In genomic region chr19:11494634-11495285, GRCh38 we compare ENCODE assay signal across 26 cellular contexts. TPM values are rescaled to one million over a fixed set of nuclear protein-coding genes. Genes with fewer than 3 reads are reported as not detected.
DNase-seq lines count a peak whose midpoint lies in the region; ATAC-seq, FAIRE-seq and TF ChIP-seq lines count a peak whose summit lies in the region.
"Had no signal": no experiment of that assay in that cellular context is flagged by ENCODE, and none has a peak within 500 bp of the region (broad histone marks: within the 10 kb centered on the region; RNA-seq: fewer than 3 reads in every experiment).

No MANE protein-coding gene starts in this region.

- in situ Hi-C loops in K562 (cut with MboI) = loop anchor here (5.0 kb wide), 1 partner anchor 93 kb away; no protein-coding TSS in a partner anchor

- H3K4me2 ChIP-seq in K562 (ENCODE audit: insufficient read depth, low read length) (no peak overlapping the region), neural progenitor cell (no peak overlapping the region)
- H3K4me2 ChIP-seq: BLaER1 had no signal

- WGBS in K562 (ENCODE audit: insufficient coverage, low coverage, missing lambda C conversion rate) = 94% methylated on average over 19 of the region's 27 CpGs

- DNase-seq in D341Med (ENCODE audit: low spot score) (peak; percentile 23), H7 (peak; percentile 28), K562 (ENCODE audit: extremely low read depth in 1 of 4, low spot score in 3 of 4) (no peak), neural progenitor cell (ENCODE audit: low spot score) (no peak), Peyer's patch (no peak), GM12892 (ENCODE audit: insufficient read length) (no peak)
- DNase-seq in T-helper 2 cell treated with Interferon-gamma antibody and Interleukin-4, amounts not matched to agents 5 μg/mL and 100 μg/mL, for 36 hours (ENCODE audit: low spot score) = no peak
- DNase-seq: CD4-positive, CD25-positive, alpha-beta regulatory T cell; GDM1; GOT3; HCEC 1CT; Karpas-422; NCI-H1105; NCI-H1436 treated with DMSO at 0.1 percent for 48 hours; NCI-H2029; NCI-H524 treated with DMSO at 0.1 percent for 48 hours; NCI-H774; PC-3; SJCRH30 had no signal

- H3K9me1 ChIP-seq in K562 (ENCODE audit: control insufficient read depth, insufficient read depth, low read length) = no peaks in the 10 kb centered on the region

- H2AFZ ChIP-seq in K562 (ENCODE audit: low read depth, low read length) (no peak overlapping the region), neural progenitor cell (replicated peaks) (no peak overlapping the region)

- H3K9ac ChIP-seq in K562 (ENCODE audit: insufficient read depth in 1 of 2, low read depth in 2 of 2, low read length in 2 of 2) (peak overlapping the region in 1 of 2 experiments; percentile 52; a peak in 1 of 4 replicates), neural progenitor cell (no peak overlapping the region)
- H3K9ac ChIP-seq: BLaER1 had no signal

- intact Hi-C loops in K562 (cut with micrococcal nuclease) = loop anchor here (5.0 kb wide), 1 partner anchor 43 kb away; the partner anchor contains the start of gene CNN1

- no peak for TF ChIP-seq RAD21 in K562 (CRISPR knock-in tag; conservative IDR thresholded peaks at IDR 0.05 in 1 of 2, IDR thresholded peaks at IDR 0.05 in 1 of 2)

- CTCF ChIA-PET in K562 (lab: Yijun Ruan, JAX; ENCODE audit: low intra/inter-chr PET ratio) = interaction anchor here (1.4 kb wide), 1 partner anchor 13 kb away, joined by 4 read pairs; no protein-coding TSS in a partner anchor

- H3K4me1 Mint-ChIP-seq in neural progenitor cell = peaks cover under 1% of the 10 kb centered on the region
- no peaks in the 10 kb centered on the region for H3K4me1 Mint-ChIP-seq in T-helper 2 cell treated with Interferon-gamma antibody and Interleukin-4, amounts not matched to agents 5 μg/mL and 100 μg/mL, for 36 hours (ENCODE audit: low read depth)
- H3K4me1 Mint-ChIP-seq: CD4-positive, CD25-positive, alpha-beta regulatory T cell had no signal

- H3K36me3 Mint-ChIP-seq in neural progenitor cell = peaks cover 8% of the 10 kb centered on the region
- H3K36me3 Mint-ChIP-seq in T-helper 2 cell treated with Interferon-gamma antibody and Interleukin-4, amounts not matched to agents 5 μg/mL and 100 μg/mL, for 36 hours (ENCODE audit: low read depth) = peaks cover 15% of the 10 kb centered on the region

- no peak for TF ChIP-seq CTCF in K562 (IDR thresholded peaks at IDR 0.05 in 2 of 3, conservative IDR thresholded peaks at IDR 0.05 in 1 of 3; ENCODE audit: insufficient read depth in 2 of 3, low read depth in 1 of 3, low read length in 3 of 3)
- no peak for TF ChIP-seq CTCF in neural progenitor cell (IDR thresholded peaks at IDR 0.05)
- no peak for TF ChIP-seq CTCF in Peyer's patch (IDR thresholded peaks at IDR 0.05)

- no peaks in the 10 kb centered on the region for H3K79me2 ChIP-seq in K562 (ENCODE audit: control insufficient read depth, insufficient read depth, low read length)
- H3K79me2 ChIP-seq in neural progenitor cell (ENCODE audit: low read depth) = no peaks in the 10 kb centered on the region

- TF ChIP-seq POLR2A in K562 (conservative IDR thresholded peaks at IDR 0.05) = no peak
- TF ChIP-seq POLR2A in Peyer's patch (IDR thresholded peaks at IDR 0.05) = no peak
- TF ChIP-seq POLR2A in GM12892 (IDR thresholded peaks at IDR 0.05; ENCODE audit: low read depth, low read length) = no peak

- TF ChIP-seq EP300 in K562 (IDR thresholded peaks at IDR 0.05; ENCODE audit: low read length) = no peak

- H3K9me3 ChIP-seq in K562 (replicated peaks; ENCODE audit: control insufficient read depth, insufficient read depth, low read depth, low read length) (no peaks in the 10 kb centered on the region), neural progenitor cell (ENCODE audit: low read depth) (no peaks in the 10 kb centered on the region), Peyer's patch (no peaks in the 10 kb centered on the region)
- H3K9me3 ChIP-seq: BLaER1, SJCRH30 had no signal

- H3K27me3 ChIP-seq in H7 (ENCODE audit: control insufficient read depth, insufficient read depth, low read length) = no peaks in the 10 kb centered on the region
- H3K27me3 ChIP-seq in K562 (ENCODE audit: control insufficient read depth in 2 of 2, insufficient read depth in 2 of 2, low read length in 2 of 2) = no peaks in the 10 kb centered on the region
- H3K27me3 ChIP-seq in neural progenitor cell = no peaks in the 10 kb centered on the region
- H3K27me3 ChIP-seq in Peyer's patch = no peaks in the 10 kb centered on the region
- H3K27me3 ChIP-seq: BLaER1, SJCRH30 had no signal

- no peak overlapping the region for H3K4me3 ChIP-seq in H7 (ENCODE audit: insufficient read depth, low read depth, low read length)
- H3K4me3 ChIP-seq in K562 = no peak overlapping the region
- H3K4me3 ChIP-seq in neural progenitor cell = no peak overlapping the region
- no peak overlapping the region for H3K4me3 ChIP-seq in Peyer's patch
- H3K4me3 ChIP-seq: BLaER1, GM12878, SJCRH30 had no signal

- no peak overlapping the region for H3K4me3 Mint-ChIP-seq in neural progenitor cell
- no peak overlapping the region for H3K4me3 Mint-ChIP-seq in T-helper 2 cell treated with Interferon-gamma antibody and Interleukin-4, amounts not matched to agents 5 μg/mL and 100 μg/mL, for 36 hours
- H3K4me3 Mint-ChIP-seq: CD4-positive, CD25-positive, alpha-beta regulatory T cell had no signal

- FAIRE-seq in K562 (lab: Jason Lieb, UNC) = no peak
- no peak for FAIRE-seq in GM12892 (lab: Jason Lieb, UNC)
- FAIRE-seq: D721Med, GM12878 had no signal

- H3K9me3 Mint-ChIP-seq in neural progenitor cell = no peaks in the 10 kb centered on the region
- no peaks in the 10 kb centered on the region for H3K9me3 Mint-ChIP-seq in T-helper 2 cell treated with Interferon-gamma antibody and Interleukin-4, amounts not matched to agents 5 μg/mL and 100 μg/mL, for 36 hours

- no peak for ATAC-seq in K562
- ATAC-seq: GM12878, PC-3, Right ventricle myocardium inferior had no signal

- POLR2A ChIA-PET in K562 (lab: Yijun Ruan, JAX) = interaction anchor here (0.6 to 1.4 kb wide), 2 partner anchors 94 to 120 kb away, joined by 3 to 5 read pairs; partner anchors contain the start of gene SWSAP1

- H3K27me3 Mint-ChIP-seq in neural progenitor cell (ENCODE audit: insufficient read depth, low read depth) = peaks cover 2% of the 10 kb centered on the region
- H3K27me3 Mint-ChIP-seq in T-helper 2 cell treated with Interferon-gamma antibody and Interleukin-4, amounts not matched to agents 5 μg/mL and 100 μg/mL, for 36 hours (ENCODE audit: low read depth) = no peaks in the 10 kb centered on the region
- H3K27me3 Mint-ChIP-seq: CD4-positive, CD25-positive, alpha-beta regulatory T cell had no signal

- H3K36me3 ChIP-seq in H7 (replicated peaks; ENCODE audit: control insufficient read depth, insufficient read depth, low read length) = peaks cover 1% of the 10 kb centered on the region
- H3K36me3 ChIP-seq in K562 (ENCODE audit: control insufficient read depth, insufficient read depth, low read length) = peaks cover 11% of the 10 kb centered on the region; the same call in 2 of the 3 replicates
- H3K36me3 ChIP-seq in neural progenitor cell = no peaks in the 10 kb centered on the region
- H3K36me3 ChIP-seq in Peyer's patch = peaks cover 0 to 33% (median 0%) of the 10 kb centered on the region in 3 donors
- H3K36me3 ChIP-seq: SJCRH30 had no signal

- H4K20me1 ChIP-seq in K562 (replicated peaks; ENCODE audit: control insufficient read depth, insufficient read depth, low read length) (peaks cover 4% of the 10 kb centered on the region; the same call in 1 of the 2 replicates), neural progenitor cell (ENCODE audit: low read depth) (peaks cover 3% of the 10 kb centered on the region)

- H3K4me1 ChIP-seq in K562 (replicated peaks in 1 of 2; ENCODE audit: control insufficient read depth in 2 of 2, insufficient read depth in 2 of 2, low read length in 2 of 2) (peaks cover 7 to 34% of the 10 kb centered on the region in 2 experiments; a peak in 4 of 5 replicates), neural progenitor cell (no peaks in the 10 kb centered on the region), Peyer's patch (no peaks in the 10 kb centered on the region)
- H3K4me1 ChIP-seq: BLaER1, SJCRH30 had no signal

- peak overlapping the region; percentile 79 for H3K27ac Mint-ChIP-seq in neural progenitor cell
- no peak overlapping the region for H3K27ac Mint-ChIP-seq in T-helper 2 cell treated with Interferon-gamma antibody and Interleukin-4, amounts not matched to agents 5 μg/mL and 100 μg/mL, for 36 hours
- H3K27ac Mint-ChIP-seq: CD4-positive, CD25-positive, alpha-beta regulatory T cell had no signal

- H3F3A ChIP-seq in neural progenitor cell (ENCODE audit: low read depth) = no peaks in the 10 kb centered on the region

- BruUV-seq in K562 (replicated peaks; lab: Mats Ljungman, UMichigan) = no TSS peak

- no peak overlapping the region for H3K27ac ChIP-seq in K562 (ENCODE audit: extremely low read depth, low read depth, low read length)
- no peak overlapping the region for H3K27ac ChIP-seq in neural progenitor cell
- H3K27ac ChIP-seq in Peyer's patch = no peak overlapping the region
- H3K27ac ChIP-seq: BLaER1, HL-60, SJCRH30 had no signal

RNA-seq across cellular contexts. Expression of gene ZNF653, which starts 10.9 kb away (rescaled TPM):
- 8.5 and 9.8 TPM in 2 replicates for total RNA-seq in H7 (2014; rRNA removed; shearing (Covaris generic))
- 12.5 and 24.0 TPM in 2 replicates for total RNA-seq in K562 (2011; cell fraction: chromatin; rRNA removed; ENCODE audit: low replicate concordance)
- 22.4 and 24.2 TPM in 2 replicates for total RNA-seq in K562 (2011; cell fraction: nucleolus; rRNA removed)
- 15.0 and 19.7 TPM in 2 replicates for total RNA-seq in K562 (2011; cell fraction: nucleoplasm; rRNA removed)
- total RNA-seq in K562 (2014; rRNA removed) (3.9 and 7.1 TPM in 2 replicates), K562 (2014; rRNA removed; fragmentation: Illumina TruSeq; extraction: Trizol) (1.4 and 1.6 TPM in 2 replicates), K562 (2015; rRNA removed; fragmentation: Illumina TruSeq; extraction: Trizol) (2.9 and 3.8 TPM in 2 replicates), K562 (2021) (5.6 and 8.0 TPM in 2 replicates), neural progenitor cell (ENCODE audit: low replicate concordance) (3.4 and 15.8 TPM in 2 replicates), Peyer's patch (10 to 100 TPM in 3 of 4 donors, 1 to 10 TPM in 1; 8.6 to 33.7 (median 23.3) TPM)
- polyA plus RNA-seq in K562 (2011; rRNA removed) (7.0 and 7.8 TPM in 2 replicates), K562 (2014; fragmentation: Illumina TruSeq; extraction: Trizol) (4.2 and 5.6 TPM in 2 replicates), K562 (2014; fragmentation: Nextera tagmentation; extraction: Ambion mirVana) (not detected), K562 (2014; rRNA removed) (5.3 and 7.3 TPM in 2 replicates)
- polyA plus RNA-seq in K562 (2011; cell fraction: cytosol; rRNA removed) = 7.3 and 15.5 TPM in 2 replicates
- polyA plus RNA-seq in K562 (2011; cell fraction: nucleus; rRNA removed) = 18.3 and 23.6 TPM in 2 replicates
- 5.4 and 6.6 TPM in 2 replicates for polyA plus RNA-seq in K562 (2012)
- polyA minus RNA-seq in K562 (2011; rRNA and poly(A)+ RNA removed) = 2.4 and 4.9 TPM in 2 replicates
- 3.6 and 4.3 TPM in 2 replicates for polyA minus RNA-seq in K562 (2011; cell fraction: cytosol; rRNA and poly(A)+ RNA removed)
- polyA minus RNA-seq in K562 (2011; cell fraction: nucleus; rRNA and poly(A)+ RNA removed) = 4.3 and 5.6 TPM in 2 replicates
- polyA plus RNA-seq in GM12892 (2012; ENCODE audit: missing spikeins) = 3.9 TPM

RNA-seq across cellular contexts. Expression of gene ELAVL3, which starts 13.9 kb away (rescaled TPM):
- total RNA-seq in H7 (2014; rRNA removed; shearing (Covaris generic)) = 0.17 and 0.52 TPM in 2 replicates
- not detected in 2 replicates for total RNA-seq in K562 (2011; cell fraction: chromatin; rRNA removed; ENCODE audit: low replicate concordance)
- total RNA-seq in K562 (2011; cell fraction: nucleolus; rRNA removed) = not detected in 2 replicates
- total RNA-seq in K562 (2011; cell fraction: nucleoplasm; rRNA removed) = not detected in 2 replicates
- 0.16 TPM in 1 of 2 replicates, not detected in the other for total RNA-seq in K562 (2014; rRNA removed)
- total RNA-seq in K562 (2014; rRNA removed; fragmentation: Illumina TruSeq; extraction: Trizol) = not detected in 2 replicates
- not detected in 2 replicates for total RNA-seq in K562 (2015; rRNA removed; fragmentation: Illumina TruSeq; extraction: Trizol)
- total RNA-seq in K562 (2021) = not detected in 2 replicates
- not detected in 2 replicates for polyA plus RNA-seq in K562 (2011; rRNA removed)
- not detected in 2 replicates for polyA plus RNA-seq in K562 (2011; cell fraction: cytosol; rRNA removed)
- polyA plus RNA-seq in K562 (2011; cell fraction: nucleus; rRNA removed) = not detected in 2 replicates
- 0.01 TPM in 1 of 2 replicates, not detected in the other for polyA plus RNA-seq in K562 (2012)
- polyA plus RNA-seq in K562 (2014; fragmentation: Illumina TruSeq; extraction: Trizol) = not detected in 2 replicates
- not detected for polyA plus RNA-seq in K562 (2014; fragmentation: Nextera tagmentation; extraction: Ambion mirVana)
- not detected in 2 replicates for polyA plus RNA-seq in K562 (2014; rRNA removed)
- polyA minus RNA-seq in K562 (2011; rRNA and poly(A)+ RNA removed) = not detected in 2 replicates
- not detected in 2 replicates for polyA minus RNA-seq in K562 (2011; cell fraction: cytosol; rRNA and poly(A)+ RNA removed)
- polyA minus RNA-seq in K562 (2011; cell fraction: nucleus; rRNA and poly(A)+ RNA removed) = not detected in 2 replicates
- total RNA-seq in neural progenitor cell (ENCODE audit: low replicate concordance) = 0.15 TPM in 1 of 2 replicates, not detected in the other
- total RNA-seq in Peyer's patch = under 1 TPM in 1 of 4 donors, not detected in 3; 0.95 TPM
- 0.38 TPM for polyA plus RNA-seq in GM12892 (2012; ENCODE audit: missing spikeins)
- total RNA-seq: A172; CD4-positive, CD25-positive, alpha-beta regulatory T cell; PC-3; RPMI7951; SJCRH30 had no signal
- polyA plus RNA-seq: CD4-positive, CD25-positive, alpha-beta regulatory T cell had no signal

RNA-seq across cellular contexts. Expression of gene ECSIT, which starts 34.2 kb away (rescaled TPM):
- 72.4 and 77.5 TPM in 2 replicates for total RNA-seq in H7 (2014; rRNA removed; shearing (Covaris generic))
- 34.5 and 88.3 TPM in 2 replicates for total RNA-seq in K562 (2011; cell fraction: chromatin; rRNA removed; ENCODE audit: low replicate concordance)
- total RNA-seq in K562 (2011; cell fraction: nucleolus; rRNA removed) = 49.9 and 54.2 TPM in 2 replicates
- 31.5 and 36.0 TPM in 2 replicates for total RNA-seq in K562 (2011; cell fraction: nucleoplasm; rRNA removed)
- total RNA-seq in K562 (2014; rRNA removed) (82.5 and 91.8 TPM in 2 replicates), K562 (2014; rRNA removed; fragmentation: Illumina TruSeq; extraction: Trizol) (14.3 and 20.4 TPM in 2 replicates), K562 (2015; rRNA removed; fragmentation: Illumina TruSeq; extraction: Trizol) (36.5 and 40.4 TPM in 2 replicates), K562 (2021) (71.2 and 73.3 TPM in 2 replicates), neural progenitor cell (ENCODE audit: low replicate concordance) (9.4 and 29.0 TPM in 2 replicates), Peyer's patch (10 to 100 TPM; 50.1 to 94.0 (median 70.4) TPM)
- polyA plus RNA-seq in K562 (2011; rRNA removed) (43.9 and 66.4 TPM in 2 replicates), K562 (2014; fragmentation: Illumina TruSeq; extraction: Trizol) (44.0 and 49.0 TPM in 2 replicates), K562 (2014; fragmentation: Nextera tagmentation; extraction: Ambion mirVana) (1 to 10 TPM; 1.1 to 4.2 TPM), K562 (2014; rRNA removed) (55.7 and 60.9 TPM in 2 replicates)
- 81.6 and 108 TPM in 2 replicates for polyA plus RNA-seq in K562 (2011; cell fraction: cytosol; rRNA removed)
- 68.9 and 81.7 TPM in 2 replicates for polyA plus RNA-seq in K562 (2011; cell fraction: nucleus; rRNA removed)
- polyA plus RNA-seq in K562 (2012) = 51.8 and 53.6 TPM in 2 replicates
- polyA minus RNA-seq in K562 (2011; rRNA and poly(A)+ RNA removed) = 48.5 and 63.1 TPM in 2 replicates
- polyA minus RNA-seq in K562 (2011; cell fraction: cytosol; rRNA and poly(A)+ RNA removed) = 44.3 and 60.1 TPM in 2 replicates
- 12.0 and 18.3 TPM in 2 replicates for polyA minus RNA-seq in K562 (2011; cell fraction: nucleus; rRNA and poly(A)+ RNA removed)
- polyA plus RNA-seq in GM12892 (2012; ENCODE audit: missing spikeins) = 14.4 TPM

RNA-seq across cellular contexts. Expression of gene CNN1, which starts 43.9 kb away (rescaled TPM):
- 24.1 and 26.7 TPM in 2 replicates for total RNA-seq in H7 (2014; rRNA removed; shearing (Covaris generic))
- total RNA-seq in K562 (2011; cell fraction: chromatin; rRNA removed; ENCODE audit: low replicate concordance) = 1.7 and 4.4 TPM in 2 replicates
- 1.6 and 3.8 TPM in 2 replicates for total RNA-seq in K562 (2011; cell fraction: nucleolus; rRNA removed)
- 3.5 and 5.3 TPM in 2 replicates for total RNA-seq in K562 (2011; cell fraction: nucleoplasm; rRNA removed)
- total RNA-seq in K562 (2014; rRNA removed) = 9.1 and 10.1 TPM in 2 replicates
- total RNA-seq in K562 (2014; rRNA removed; fragmentation: Illumina TruSeq; extraction: Trizol) = 3.7 and 4.9 TPM in 2 replicates
- 3.4 and 3.5 TPM in 2 replicates for total RNA-seq in K562 (2015; rRNA removed; fragmentation: Illumina TruSeq; extraction: Trizol)
- 5.8 and 6.1 TPM in 2 replicates for total RNA-seq in K562 (2021)
- 8.4 and 10.6 TPM in 2 replicates for polyA plus RNA-seq in K562 (2011; rRNA removed)
- 15.3 and 31.5 TPM in 2 replicates for polyA plus RNA-seq in K562 (2011; cell fraction: cytosol; rRNA removed)
- 5.2 and 8.0 TPM in 2 replicates for polyA plus RNA-seq in K562 (2011; cell fraction: nucleus; rRNA removed)
- 4.4 and 6.5 TPM in 2 replicates for polyA plus RNA-seq in K562 (2012)
- polyA plus RNA-seq in K562 (2014; fragmentation: Illumina TruSeq; extraction: Trizol) = 5.2 and 6.9 TPM in 2 replicates
- under 1 TPM; 0.23 to 0.32 TPM for polyA plus RNA-seq in K562 (2014; fragmentation: Nextera tagmentation; extraction: Ambion mirVana)
- 5.7 and 7.0 TPM in 2 replicates for polyA plus RNA-seq in K562 (2014; rRNA removed)
- 12.1 and 16.9 TPM in 2 replicates for polyA minus RNA-seq in K562 (2011; rRNA and poly(A)+ RNA removed)
- polyA minus RNA-seq in K562 (2011; cell fraction: cytosol; rRNA and poly(A)+ RNA removed) = 5.6 and 8.2 TPM in 2 replicates
- polyA minus RNA-seq in K562 (2011; cell fraction: nucleus; rRNA and poly(A)+ RNA removed) = 1.2 and 2.8 TPM in 2 replicates
- 7.0 and 7.2 TPM in 2 replicates for total RNA-seq in neural progenitor cell (ENCODE audit: low replicate concordance)
- 10 to 100 TPM; 21.2 to 88.2 (median 25.7) TPM for total RNA-seq in Peyer's patch
- not detected for polyA plus RNA-seq in GM12892 (2012; ENCODE audit: missing spikeins)
- total RNA-seq: CD4-positive, CD25-positive, alpha-beta regulatory T cell had no signal
- polyA plus RNA-seq: CD4-positive, CD25-positive, alpha-beta regulatory T cell had no signal

RNA-seq across cellular contexts. Expression of gene PRKCSH, which starts 59.3 kb away (rescaled TPM):
- 97.7 and 108 TPM in 2 replicates for total RNA-seq in H7 (2014; rRNA removed; shearing (Covaris generic))
- total RNA-seq in K562 (2011; cell fraction: chromatin; rRNA removed; ENCODE audit: low replicate concordance) = 161 and 438 TPM in 2 replicates
- total RNA-seq in K562 (2011; cell fraction: nucleolus; rRNA removed) = 419 and 446 TPM in 2 replicates
- 236 and 271 TPM in 2 replicates for total RNA-seq in K562 (2011; cell fraction: nucleoplasm; rRNA removed)
- total RNA-seq in K562 (2014; rRNA removed) = 99.4 and 135 TPM in 2 replicates
- total RNA-seq in K562 (2014; rRNA removed; fragmentation: Illumina TruSeq; extraction: Trizol) = 25.6 and 28.4 TPM in 2 replicates
- total RNA-seq in K562 (2015; rRNA removed; fragmentation: Illumina TruSeq; extraction: Trizol) = 48.1 and 52.1 TPM in 2 replicates
- total RNA-seq in K562 (2021) = 297 and 303 TPM in 2 replicates
- 39.1 and 96.2 TPM in 2 replicates for polyA plus RNA-seq in K562 (2011; rRNA removed)
- 68.3 and 79.6 TPM in 2 replicates for polyA plus RNA-seq in K562 (2011; cell fraction: cytosol; rRNA removed)
- polyA plus RNA-seq in K562 (2011; cell fraction: nucleus; rRNA removed) = 221 and 243 TPM in 2 replicates
- polyA plus RNA-seq in K562 (2012) = 242 and 451 TPM in 2 replicates
- polyA plus RNA-seq in K562 (2014; fragmentation: Illumina TruSeq; extraction: Trizol) = 155 and 235 TPM in 2 replicates
- 1 to 10 TPM; 2.3 to 6.9 TPM for polyA plus RNA-seq in K562 (2014; fragmentation: Nextera tagmentation; extraction: Ambion mirVana)
- 76.5 and 88.9 TPM in 2 replicates for polyA plus RNA-seq in K562 (2014; rRNA removed)
- polyA minus RNA-seq in K562 (2011; rRNA and poly(A)+ RNA removed) = 31.6 and 32.5 TPM in 2 replicates
- polyA minus RNA-seq in K562 (2011; cell fraction: cytosol; rRNA and poly(A)+ RNA removed) = 147 and 227 TPM in 2 replicates
- polyA minus RNA-seq in K562 (2011; cell fraction: nucleus; rRNA and poly(A)+ RNA removed) = 56.5 and 75.8 TPM in 2 replicates
- total RNA-seq in neural progenitor cell (ENCODE audit: low replicate concordance) = 53.6 and 130 TPM in 2 replicates
- 100 to 1,000 TPM; 161 to 239 (median 194) TPM for total RNA-seq in Peyer's patch
- 113 TPM for polyA plus RNA-seq in GM12892 (2012; ENCODE audit: missing spikeins)

Comparison
In these comparisons a context has a peak if more than half of its experiments do, and no peak if none do; other contexts are left out.
1. DNase-seq: peak in D341Med (single experiment) and H7 (single experiment); none in K562 (0 of 4), neural progenitor cell (single experiment), Peyer's patch (0 of 3), T-helper 2 cell treated with Interferon-gamma antibody and Interleukin-4, amounts not matched to agents 5 μg/mL and 100 μg/mL, for 36 hours (single experiment) and GM12892 (single experiment).